In genomic region chr14:58460772-58461171, GRCh38 we compare ENCODE assay signal across 21 cellular contexts.
"Had no signal": no experiment of that assay in that cellular context is flagged by ENCODE, and none has a peak within 500 bp of the region (broad histone marks: within the 10 kb centered on the region; RNA-seq: fewer than 3 reads in every experiment).

No MANE protein-coding gene starts in this region.

- FAIRE-seq: HepG2 had no signal

- H3K9me3 Mint-ChIP-seq: T-cell had no signal

- H3K4me3 Mint-ChIP-seq: T-cell had no signal

- H3K27me3 Mint-ChIP-seq: T-cell had no signal

- H3K27ac Mint-ChIP-seq: T-cell had no signal

- DNase-seq: IMR-90; Karpas-422; KG1; MG63; NCI-H1092; NCI-H1105 treated with DMSO at 0.1 percent for 48 hours; NCI-H1417 treated with DMSO at 0.1 percent for 48 hours; NCI-H146; NCI-H1694 treated with DMSO at 0.1 percent for 48 hours; NCI-H2171; NCI-H524; NCI-H526 treated with DMSO at 0.1 percent for 48 hours; NCI-H748 treated with DMSO at 0.1 percent for 48 hours; NK-92 treated with Interleukin-12 subunit alpha and Interleukin-12 subunit beta, amount 100 ng/mL, for 24 hours; PC-3; SHP77; SK-N-SH; SW 1271; T-cell had no signal

- ATAC-seq: HepG2, Panc1, T-cell had no signal
